In the genomic region with DNA sequence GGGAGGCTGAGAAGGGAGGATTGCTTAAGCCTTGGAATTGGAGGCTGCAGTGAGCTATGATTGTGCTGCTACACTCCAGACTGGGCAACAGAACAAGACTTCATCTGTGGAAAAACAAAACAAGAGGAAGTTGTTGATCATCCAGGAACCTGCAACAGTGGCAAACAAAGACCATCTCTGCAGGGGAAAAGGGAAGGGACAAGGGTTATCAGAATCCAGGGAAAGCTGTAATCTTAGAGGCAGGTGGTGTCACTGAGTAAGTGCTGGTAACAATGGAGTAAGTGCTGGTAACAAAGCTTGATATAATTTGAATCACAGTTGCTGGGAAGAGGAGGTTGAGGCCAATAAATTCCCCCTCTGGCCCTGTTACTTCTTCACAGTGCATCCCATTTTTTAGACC, we compare ENCODE assay signal across 1 cellular context.
TF ChIP-seq lines count a peak whose summit lies in the region.

No MANE protein-coding gene starts in this region.

TF ChIP-seq in GM23338, 12 proteins besides CTCF, POLR2A, EP300 and RAD21 (continued from another document):
- no peak for TF ChIP-seq ZNF462 (CRISPR knock-in tag; IDR thresholded peaks at IDR 0.05)
- no peak for TF ChIP-seq JUNB (IDR thresholded peaks at IDR 0.05; ENCODE audit: unreplicated experiment)
